ENCODE assay signal across 33 cellular contexts in genomic region chr14:49919825-49920224, GRCh38. TPM values are rescaled to one million over a fixed set of nuclear protein-coding genes. Genes with fewer than 3 reads are reported as not detected.
DNase-seq lines count a peak whose midpoint lies in the region; ATAC-seq, FAIRE-seq and TF ChIP-seq lines count a peak whose summit lies in the region.
"Had no signal": no experiment of that assay in that cellular context is flagged by ENCODE, and none has a peak within 500 bp of the region (broad histone marks: within the 10 kb centered on the region; RNA-seq: fewer than 3 reads in every experiment).

No MANE protein-coding gene starts in this region.

- H3K9me2 ChIP-seq in hepatocyte (replicated peaks; ENCODE audit: insufficient read depth): no peaks in the 10 kb centered on the region

- H3K36me3 Mint-ChIP-seq in CD8-positive, alpha-beta T cell: no peaks in the 10 kb centered on the region
- H3K36me3 Mint-ChIP-seq: activated CD4-positive, alpha-beta memory T cell treated with anti-CD3 and anti-CD28 coated beads for 36 hours had no signal

- peaks cover 2% of the 10 kb centered on the region for H3K4me1 Mint-ChIP-seq in CD8-positive, alpha-beta T cell (ENCODE audit: low read depth)
- H3K4me1 Mint-ChIP-seq: immature natural killer cell had no signal

- H3K27me3 ChIP-seq in Panc1 (ENCODE audit: control insufficient read depth, insufficient read depth, low read length): no peaks in the 10 kb centered on the region
- no peaks in the 10 kb centered on the region for H3K27me3 ChIP-seq in hepatocyte
- H3K27me3 ChIP-seq in transverse colon: no peaks in the 10 kb centered on the region
- no peaks in the 10 kb centered on the region for H3K27me3 ChIP-seq in CD8-positive, alpha-beta T cell (ENCODE audit: insufficient read depth, low read length)
- H3K27me3 ChIP-seq in esophagus squamous epithelium: no peaks in the 10 kb centered on the region
- H3K27me3 ChIP-seq: adrenal gland; BLaER1 treated with 17β-estradiol and CSF1 and Interleukin-3, amounts not matched to agents 10 nM and 100 nM; body of pancreas; gastrocnemius medialis; uterus had no signal

- in situ Hi-C loops in Panc1 (cut with HindIII; ENCODE audit: low pct_unique_long_range_greater_than_20kb, low sequenced_read_pairs): no loop called here
- in situ Hi-C loops in transverse colon (cut with MboI; ENCODE audit: low pct_ligation_motif_present in 1 of 4, low pct_unique_long_range_greater_than_20kb in 1 of 4, low sequenced_read_pairs in 3 of 4): no loop called here

- CTCF ChIA-PET in Panc1 (lab: Charles Lee): no interaction called here
- CTCF ChIA-PET in CD8-positive, alpha-beta T cell (lab: Charles Lee): no interaction called here

- H3K4me3 Mint-ChIP-seq in CD8-positive, alpha-beta T cell: no peak overlapping the region
- H3K4me3 Mint-ChIP-seq: activated CD4-positive, alpha-beta memory T cell treated with anti-CD3 and anti-CD28 coated beads for 36 hours; activated naive CD4-positive, alpha-beta T cell treated with anti-CD3 and anti-CD28 coated beads for 36 hours; activated T-helper 1 cell treated with anti-CD3 and anti-CD28 coated beads, Interleukin-12 subunit alpha, Interleukin-12 subunit beta, Interleukin-2, Interleukin-4 antibody, amounts not matched to agents 30 ng/mL and 10 ng/mL and 1 ng/mL, durations not matched to agents 14 hours and 24 hours and 36 hours; immature natural killer cell had no signal

- no peak overlapping the region for H2AFZ ChIP-seq in hepatocyte

- H3K79me2 ChIP-seq in hepatocyte: no peaks in the 10 kb centered on the region

- H3K27me3 Mint-ChIP-seq in CD8-positive, alpha-beta T cell (ENCODE audit: low read depth): no peaks in the 10 kb centered on the region
- H3K27me3 Mint-ChIP-seq: activated CD4-positive, alpha-beta memory T cell treated with anti-CD3 and anti-CD28 coated beads for 36 hours; T-helper 17 cell had no signal

- no TSS peak for BruUV-seq in Panc1 (replicated peaks; lab: Mats Ljungman, UMichigan)

- H3K4me1 ChIP-seq in Panc1 (ENCODE audit: control insufficient read depth, insufficient read depth, low read length): peaks cover 13% of the 10 kb centered on the region
- H3K4me1 ChIP-seq in hepatocyte (ENCODE audit: insufficient read depth): no peaks in the 10 kb centered on the region
- peaks cover 0 to 13% (median 0%) of the 10 kb centered on the region in 4 donors for H3K4me1 ChIP-seq in transverse colon
- H3K4me1 ChIP-seq in CD8-positive, alpha-beta T cell (ENCODE audit: insufficient read depth, low read length): no peaks in the 10 kb centered on the region
- H3K4me1 ChIP-seq in esophagus squamous epithelium: peaks cover 0 to 5% (median 0%) of the 10 kb centered on the region in 3 donors
- H3K4me1 ChIP-seq: adrenal gland, body of pancreas, gastrocnemius medialis, uterus had no signal

- H3K36me3 ChIP-seq in Panc1 (ENCODE audit: control insufficient read depth, insufficient read depth, low read length) (no peaks in the 10 kb centered on the region), hepatocyte (replicated peaks; ENCODE audit: insufficient read depth, low read depth) (no peaks in the 10 kb centered on the region), transverse colon (no peaks in the 10 kb centered on the region), esophagus squamous epithelium (no peaks in the 10 kb centered on the region)
- no peaks in the 10 kb centered on the region for H3K36me3 ChIP-seq in CD8-positive, alpha-beta T cell (ENCODE audit: insufficient read depth, low read length)
- H3K36me3 ChIP-seq: adrenal gland; BLaER1 treated with 17β-estradiol and CSF1 and Interleukin-3, amounts not matched to agents 10 nM and 100 nM; gastrocnemius medialis; uterus had no signal

- TF ChIP-seq CTCF in Panc1 (IDR thresholded peaks at IDR 0.05) (no peak), hepatocyte (IDR thresholded peaks at IDR 0.05; ENCODE audit: poor library complexity) (no peak), transverse colon (IDR thresholded peaks at IDR 0.05) (no peak), esophagus squamous epithelium (IDR thresholded peaks at IDR 0.05) (no peak)
- TF ChIP-seq CTCF in CD8-positive, alpha-beta T cell (IDR thresholded peaks at IDR 0.05): no peak

- WGBS in hepatocyte (ENCODE audit: low lambda C conversion rate, missing lambda C conversion rate): 70% methylated on average over 2 of the region's 2 CpGs
- WGBS in transverse colon (ENCODE audit: low coverage in 1 of 2), 2 donors: 54 to 60% methylated on average over 2 of the region's 2 CpGs
- WGBS in esophagus squamous epithelium, 2 donors: 56 to 62% methylated on average over 2 of the region's 2 CpGs

- peak overlapping the region; percentile 64 for H3K27ac ChIP-seq in Panc1 (ENCODE audit: low read length)
- H3K27ac ChIP-seq in hepatocyte: peak overlapping the region; percentile 59
- peak overlapping the region in 3 of 4 donors; percentile 40 to 55 (median 48) for H3K27ac ChIP-seq in transverse colon
- H3K27ac ChIP-seq in CD8-positive, alpha-beta T cell (ENCODE audit: low read depth, low read length): no peak overlapping the region
- no peak overlapping the region for H3K27ac ChIP-seq in esophagus squamous epithelium
- H3K27ac ChIP-seq: adrenal gland, gastrocnemius medialis, skin epidermis, uterus had no signal

- no peak overlapping the region for H3K27ac Mint-ChIP-seq in CD8-positive, alpha-beta T cell
- H3K27ac Mint-ChIP-seq: activated CD4-positive, alpha-beta memory T cell treated with anti-CD3 and anti-CD28 coated beads for 36 hours; activated naive CD4-positive, alpha-beta T cell treated with anti-CD3 and anti-CD28 coated beads for 36 hours; activated T-helper 1 cell treated with anti-CD3 and anti-CD28 coated beads, Interleukin-12 subunit alpha, Interleukin-12 subunit beta, Interleukin-2, Interleukin-4 antibody, amounts not matched to agents 30 ng/mL and 10 ng/mL and 1 ng/mL, durations not matched to agents 14 hours and 24 hours and 36 hours; immature natural killer cell; T-helper 17 cell had no signal

- no peaks in the 10 kb centered on the region for H3K9me3 ChIP-seq in Panc1 (ENCODE audit: control insufficient read depth, insufficient read depth, low read depth, low read length)
- no peaks in the 10 kb centered on the region for H3K9me3 ChIP-seq in hepatocyte (ENCODE audit: low read depth)
- no peaks in the 10 kb centered on the region for H3K9me3 ChIP-seq in transverse colon
- no peaks in the 10 kb centered on the region for H3K9me3 ChIP-seq in CD8-positive, alpha-beta T cell (ENCODE audit: low read length)
- no peaks in the 10 kb centered on the region for H3K9me3 ChIP-seq in esophagus squamous epithelium
- H3K9me3 ChIP-seq: adrenal gland; BLaER1 treated with 17β-estradiol and CSF1 and Interleukin-3, amounts not matched to agents 10 nM and 100 nM; body of pancreas; gastrocnemius medialis; uterus had no signal

- peak; percentile 55 for FAIRE-seq in GM12891 (lab: Jason Lieb, UNC)
- FAIRE-seq: G401.6, HepG2 had no signal

- DNase-seq in GM12891 (ENCODE audit: insufficient read length, low spot score): no peak
- DNase-seq in Panc1 (ENCODE audit: low read depth, low spot score): no peak
- DNase-seq in hepatocyte (ENCODE audit: low spot score): no peak
- no peak for DNase-seq in transverse colon
- no peak for DNase-seq in CD8-positive, alpha-beta T cell
- DNase-seq in esophagus squamous epithelium (lab: John Stamatoyannopoulos, UW): no peak
- DNase-seq in NCI-H2171 (lab: John Stamatoyannopoulos, UW): no peak
- DNase-seq: activated CD4-positive, alpha-beta memory T cell treated with anti-CD3 and anti-CD28 coated beads for 36 hours; activated CD4-positive, CD25-positive, alpha-beta regulatory T cell treated with anti-CD3 and anti-CD28 coated beads, Interleukin-2, amount 50 U/mL, for 72 hours; activated naive CD4-positive, alpha-beta T cell treated with anti-CD3 and anti-CD28 coated beads for 36 hours; adrenal gland; body of pancreas; COR-L47; dermis blood vessel endothelial cell; gastrocnemius medialis; HCEC 1CT; hypothalamus; immature natural killer cell; Karpas-422; MV-4-11; NCI-H146; NCI-H2107; NCI-H446 treated with DMSO at 0.1 percent for 48 hours; stimulated activated naive CD8-positive, alpha-beta T cell treated with anti-CD3 and anti-CD28 coated beads, Interleukin-15, Interleukin-2, amounts not matched to agents 100 U/mL and 50 U/mL, for 24 hours; T-helper 17 cell; uterus had no signal

- TF ChIP-seq POLR2A in GM12891 (IDR thresholded peaks at IDR 0.05; ENCODE audit: low read depth, low read length) (no peak), transverse colon (IDR thresholded peaks at IDR 0.05) (no peak), esophagus squamous epithelium (IDR thresholded peaks at IDR 0.05) (no peak)

- H3K4me2 ChIP-seq in hepatocyte: no peak overlapping the region

- intact Hi-C loops in Panc1 (cut with micrococcal nuclease; ENCODE audit: unreplicated experiment) (no loop called here), transverse colon (cut with DNase I; ENCODE audit: low total_unique reads) (no loop called here), esophagus squamous epithelium (cut with DNase I) (no loop called here)
- intact Hi-C loops in CD8-positive, alpha-beta T cell (cut with DNase I, micrococcal nuclease): no loop called here

- ATAC-seq in Panc1: no peak
- ATAC-seq in CD8-positive, alpha-beta T cell: no peak
- ATAC-seq: esophagus mucosa; gastrocnemius medialis; HepG2; left lobe of liver; stimulated activated naive CD8-positive, alpha-beta T cell treated with anti-CD3 and anti-CD28 coated beads, Interleukin-15, Interleukin-2, amounts not matched to agents 100 U/mL and 50 U/mL, for 24 hours had no signal

- no peaks in the 10 kb centered on the region for H3K9me3 Mint-ChIP-seq in CD8-positive, alpha-beta T cell
- H3K9me3 Mint-ChIP-seq: activated CD4-positive, alpha-beta memory T cell treated with anti-CD3 and anti-CD28 coated beads for 36 hours; activated naive CD4-positive, alpha-beta T cell treated with anti-CD3 and anti-CD28 coated beads for 36 hours; activated T-helper 1 cell treated with anti-CD3 and anti-CD28 coated beads, Interleukin-12 subunit alpha, Interleukin-12 subunit beta, Interleukin-2, Interleukin-4 antibody, amounts not matched to agents 30 ng/mL and 10 ng/mL and 1 ng/mL, durations not matched to agents 14 hours and 24 hours and 36 hours; immature natural killer cell had no signal

- POLR2A ChIA-PET in Panc1 (lab: Charles Lee): no interaction called here
- POLR2A ChIA-PET in CD8-positive, alpha-beta T cell (lab: Charles Lee): interaction anchor here (0.7 kb wide), 1 partner anchor 15 kb away, joined by 5 read pairs; no protein-coding TSS in a partner anchor

- no peak overlapping the region for H3K4me3 ChIP-seq in Panc1 (ENCODE audit: low read depth in 2 of 2, low read length in 2 of 2)
- H3K4me3 ChIP-seq in hepatocyte: no peak overlapping the region
- H3K4me3 ChIP-seq in transverse colon: no peak overlapping the region
- H3K4me3 ChIP-seq in CD8-positive, alpha-beta T cell (ENCODE audit: low read depth, low read length): no peak overlapping the region
- no peak overlapping the region for H3K4me3 ChIP-seq in esophagus squamous epithelium
- H3K4me3 ChIP-seq: adrenal gland; BLaER1 treated with 17β-estradiol and CSF1 and Interleukin-3, amounts not matched to agents 10 nM and 100 nM; body of pancreas; gastrocnemius medialis; skin epidermis; uterus had no signal

- no peak for TF ChIP-seq EP300 in transverse colon (IDR thresholded peaks at IDR 0.05; ENCODE audit: low read depth)

- no peaks in the 10 kb centered on the region for H4K20me1 ChIP-seq in hepatocyte (ENCODE audit: insufficient read depth, poor library complexity, severe bottlenecking)
- H4K20me1 ChIP-seq: BLaER1 treated with 17β-estradiol and CSF1 and Interleukin-3, amounts not matched to agents 10 nM and 100 nM had no signal

RNA-seq across cellular contexts. Expression of gene ARF6, which starts 26.9 kb away (rescaled TPM):
- 46.5 TPM for polyA plus RNA-seq in GM12891 (2012; ENCODE audit: low read depth, missing spikeins)
- 63.2 TPM for total RNA-seq in Panc1 (2021; ENCODE audit: unreplicated experiment)
- 51.1 TPM for polyA plus RNA-seq in Panc1 (2012; ENCODE audit: insufficient read length)
- 64.8 and 67.6 TPM in 2 replicates for total RNA-seq in hepatocyte
- 52.1 and 53.9 TPM in 2 replicates for polyA plus RNA-seq in hepatocyte
- 100 to 1,000 TPM in 2 of 4 donors, 10 to 100 TPM in 2; 70.3 to 120 (median 101) TPM for total RNA-seq in transverse colon
- total RNA-seq in CD8-positive, alpha-beta T cell: 10 to 100 TPM; 60.9 to 62.5 TPM
- total RNA-seq in esophagus squamous epithelium: 100 to 1,000 TPM; 109 to 156 (median 133) TPM

Comparison
In these comparisons a context has a peak if more than half of its experiments do, and no peak if none do; other contexts are left out.
1. H3K27ac ChIP-seq: peak in Panc1 (single experiment), hepatocyte (single experiment) and transverse colon (3 of 4); none in CD8-positive, alpha-beta T cell (single experiment) and esophagus squamous epithelium (0 of 4).